9 cellular contexts compared by ENCODE assay signal in the genomic region with DNA sequence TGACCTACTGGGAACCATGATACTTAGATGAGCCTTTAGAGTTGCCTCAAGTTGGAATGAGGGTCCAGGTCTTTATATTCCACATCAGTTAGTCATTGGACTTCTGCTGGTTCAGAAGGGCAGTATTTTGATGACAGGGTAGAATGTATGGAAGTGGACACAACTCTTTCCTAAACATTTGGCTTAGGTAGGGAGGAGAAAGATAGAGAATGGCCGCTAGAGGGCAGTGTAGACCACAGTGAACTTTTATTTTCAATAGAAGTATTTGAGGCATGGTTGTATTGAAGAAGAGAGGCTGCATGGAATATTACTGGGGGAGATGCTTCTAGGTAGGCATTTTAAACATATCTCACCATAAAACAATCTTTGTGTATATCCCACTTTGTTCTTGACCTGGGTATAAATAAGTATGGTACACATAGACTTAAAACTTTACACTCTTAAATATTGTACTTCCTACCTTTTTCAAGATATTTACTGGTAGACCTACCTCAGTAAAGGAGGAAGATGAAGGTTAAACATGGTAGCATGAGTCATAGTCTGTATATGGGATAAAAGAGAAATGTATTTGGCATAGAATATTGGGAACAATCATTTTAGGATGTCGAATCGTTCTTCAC.
DNase-seq lines count a peak whose midpoint lies in the region; ATAC-seq lines count a peak whose summit lies in the region.
"Had no signal": no experiment of that assay in that cellular context is flagged by ENCODE, and none has a peak within 500 bp of the region (broad histone marks: within the 10 kb centered on the region; RNA-seq: fewer than 3 reads in every experiment).

No MANE protein-coding gene starts in this region.

- H3K36me3 Mint-ChIP-seq in activated T-helper 1 cell treated with anti-CD3 and anti-CD28 coated beads, Interleukin-12 subunit alpha, Interleukin-12 subunit beta, Interleukin-2, Interleukin-4 antibody, amounts not matched to agents 30 ng/mL and 10 ng/mL and 1 ng/mL, durations not matched to agents 14 hours and 24 hours and 36 hours (ENCODE audit: low read depth): no peaks in the 10 kb centered on the region
- H3K36me3 Mint-ChIP-seq: activated naive CD4-positive, alpha-beta T cell treated with anti-CD3 and anti-CD28 coated beads, Interleukin-2, amount 50 U/mL, for 24 hours had no signal

- intact Hi-C loops in activated T-helper 1 cell treated with anti-CD3 and anti-CD28 coated beads, Interleukin-12 subunit alpha, Interleukin-12 subunit beta, Interleukin-2, Interleukin-4 antibody, amounts not matched to agents 30 ng/mL and 10 ng/mL and 1 ng/mL, durations not matched to agents 14 hours and 24 hours and 36 hours (cut with micrococcal nuclease): no loop called here

- no peaks in the 10 kb centered on the region for H3K27me3 Mint-ChIP-seq in activated T-helper 1 cell treated with anti-CD3 and anti-CD28 coated beads, Interleukin-12 subunit alpha, Interleukin-12 subunit beta, Interleukin-2, Interleukin-4 antibody, amounts not matched to agents 30 ng/mL and 10 ng/mL and 1 ng/mL, durations not matched to agents 14 hours and 24 hours and 36 hours (ENCODE audit: insufficient read depth)

- peak; percentile 35 for DNase-seq in COLO829 (ENCODE audit: low spot score)
- DNase-seq in NCI-H82 (lab: John Stamatoyannopoulos, UW): peak; percentile 89
- DNase-seq in activated T-helper 1 cell treated with anti-CD3 and anti-CD28 coated beads, Interleukin-12 subunit alpha, Interleukin-12 subunit beta, Interleukin-2, Interleukin-4 antibody, amounts not matched to agents 30 ng/mL and 10 ng/mL and 1 ng/mL, durations not matched to agents 14 hours and 24 hours and 36 hours (ENCODE audit: low spot score): peak; percentile 8
- DNase-seq in glomerular visceral epithelial cell (ENCODE audit: extremely low spot score): peak; percentile 70
- peak; percentile 71 for DNase-seq in putamen (ENCODE audit: low spot score)
- DNase-seq in 8988T: no peak

- no peaks in the 10 kb centered on the region for H3K4me1 Mint-ChIP-seq in activated T-helper 1 cell treated with anti-CD3 and anti-CD28 coated beads, Interleukin-12 subunit alpha, Interleukin-12 subunit beta, Interleukin-2, Interleukin-4 antibody, amounts not matched to agents 30 ng/mL and 10 ng/mL and 1 ng/mL, durations not matched to agents 14 hours and 24 hours and 36 hours (ENCODE audit: low read depth)
- H3K4me1 Mint-ChIP-seq: activated naive CD4-positive, alpha-beta T cell treated with anti-CD3 and anti-CD28 coated beads, Interleukin-2, amount 50 U/mL, for 24 hours had no signal

- H3K4me3 Mint-ChIP-seq in activated T-helper 1 cell treated with anti-CD3 and anti-CD28 coated beads, Interleukin-12 subunit alpha, Interleukin-12 subunit beta, Interleukin-2, Interleukin-4 antibody, amounts not matched to agents 30 ng/mL and 10 ng/mL and 1 ng/mL, durations not matched to agents 14 hours and 24 hours and 36 hours: no peak overlapping the region
- H3K4me3 Mint-ChIP-seq: activated naive CD4-positive, alpha-beta T cell treated with anti-CD3 and anti-CD28 coated beads, Interleukin-2, amount 50 U/mL, for 24 hours had no signal

- no peaks in the 10 kb centered on the region for H3K9me3 Mint-ChIP-seq in activated T-helper 1 cell treated with anti-CD3 and anti-CD28 coated beads, Interleukin-12 subunit alpha, Interleukin-12 subunit beta, Interleukin-2, Interleukin-4 antibody, amounts not matched to agents 30 ng/mL and 10 ng/mL and 1 ng/mL, durations not matched to agents 14 hours and 24 hours and 36 hours
- H3K9me3 Mint-ChIP-seq: activated naive CD4-positive, alpha-beta T cell treated with anti-CD3 and anti-CD28 coated beads, Interleukin-2, amount 50 U/mL, for 24 hours had no signal

- ATAC-seq in GM18870 (IDR thresholded peaks at IDR 0.05; ENCODE audit: unreplicated experiment): peak; percentile 80
- ATAC-seq in HG03139 (IDR thresholded peaks at IDR 0.05; ENCODE audit: unreplicated experiment): peak; percentile 72

- H3K27ac Mint-ChIP-seq in activated T-helper 1 cell treated with anti-CD3 and anti-CD28 coated beads, Interleukin-12 subunit alpha, Interleukin-12 subunit beta, Interleukin-2, Interleukin-4 antibody, amounts not matched to agents 30 ng/mL and 10 ng/mL and 1 ng/mL, durations not matched to agents 14 hours and 24 hours and 36 hours: no peak overlapping the region
- H3K27ac Mint-ChIP-seq: activated naive CD4-positive, alpha-beta T cell treated with anti-CD3 and anti-CD28 coated beads, Interleukin-2, amount 50 U/mL, for 24 hours had no signal
